2 cellular contexts compared by ENCODE assay signal in genomic region chr5:180797256-180798192, GRCh38.
TF ChIP-seq lines count a peak whose summit lies in the region.

No MANE protein-coding gene starts in this region.

TF ChIP-seq in HepG2, 621 proteins besides CTCF, POLR2A, EP300 and RAD21:
- no peak for TF ChIP-seq ZNF382 (CRISPR knock-in tag; IDR thresholded peaks at IDR 0.05; ENCODE audit: borderline replicate concordance)
- TF ChIP-seq STAT6 (CRISPR knock-in tag; IDR thresholded peaks at IDR 0.05; ENCODE audit: borderline replicate concordance) = no peak
- no peak for TF ChIP-seq MIER3 (CRISPR knock-in tag; IDR thresholded peaks at IDR 0.05; ENCODE audit: borderline replicate concordance)
- no peak for TF ChIP-seq KAT8 (CRISPR knock-in tag; IDR thresholded peaks at IDR 0.05)
TF ChIP-seq in HepG2: peak in this region for 0.

TF ChIP-seq in SK-N-SH, 30 proteins besides CTCF, POLR2A, EP300 and RAD21:
- TF ChIP-seq MEF2A (IDR thresholded peaks at IDR 0.05; ENCODE audit: borderline replicate concordance, low read depth) = no peak
- TF ChIP-seq SIN3A (IDR thresholded peaks at IDR 0.05; ENCODE audit: borderline replicate concordance, low read depth, low read length) = no peak
- no peak for TF ChIP-seq IRF3 (IDR thresholded peaks at IDR 0.05; ENCODE audit: low read depth, low read length)
- TF ChIP-seq GATA2 (CRISPR knock-in tag; IDR thresholded peaks at IDR 0.05) = no peak
- no peak for TF ChIP-seq YY1 (IDR thresholded peaks at IDR 0.05; ENCODE audit: low read depth)
- TF ChIP-seq CHD2 (IDR thresholded peaks at IDR 0.05; ENCODE audit: low read length, partially characterized antibody) = no peak
- TF ChIP-seq JUND (IDR thresholded peaks at IDR 0.05) = no peak
- TF ChIP-seq MAX (IDR thresholded peaks at IDR 0.05; ENCODE audit: low read depth) = no peak
- TF ChIP-seq FOXJ3 (CRISPR knock-in tag; IDR thresholded peaks at IDR 0.05) = no peak
- TF ChIP-seq POLR2AphosphoS5 (IDR thresholded peaks at IDR 0.05; ENCODE audit: low read depth, low read length) = no peak
- no peak for TF ChIP-seq USF1 (IDR thresholded peaks at IDR 0.05; ENCODE audit: borderline replicate concordance, low read depth)
- no peak for TF ChIP-seq RXRA (IDR thresholded peaks at IDR 0.05; ENCODE audit: borderline replicate concordance, low read depth)
- no peak for TF ChIP-seq USF2 (IDR thresholded peaks at IDR 0.05; ENCODE audit: borderline replicate concordance, low read depth, low read length)
- no peak for TF ChIP-seq SMC3 (IDR thresholded peaks at IDR 0.05; ENCODE audit: low read depth, low read length)
- TF ChIP-seq ELF1 (IDR thresholded peaks at IDR 0.05) = no peak
- no peak for TF ChIP-seq PBX3 (IDR thresholded peaks at IDR 0.05)
- no peak for TF ChIP-seq RCOR1 (IDR thresholded peaks at IDR 0.05; ENCODE audit: low read length)
- TF ChIP-seq TEAD4 (IDR thresholded peaks at IDR 0.05; ENCODE audit: borderline replicate concordance, insufficient read depth) = no peak
